Comparison of ENCODE assay signal across 8 cellular contexts in genomic region chr1:243343970-243344749, GRCh38.
DNase-seq lines count a peak whose midpoint lies in the region; ATAC-seq and TF ChIP-seq lines count a peak whose summit lies in the region.

No MANE protein-coding gene starts in this region.

- peak; percentile 45 for DNase-seq in DMS114 treated with DMSO at 0.1 percent for 48 hours (lab: John Stamatoyannopoulos, UW; ENCODE audit: unreplicated experiment)
- peak; percentile 42 for DNase-seq in H4 (ENCODE audit: low spot score)
- DNase-seq in NCI-H1417 treated with DMSO at 0.1 percent for 48 hours (lab: John Stamatoyannopoulos, UW) = peak; percentile 31
- DNase-seq in SKM-1 treated with dmso at 0.1 percent for 144 hours (lab: John Stamatoyannopoulos, UW; ENCODE audit: unreplicated experiment) = peak; percentile 82
- DNase-seq in fibroblast of villous mesenchyme (ENCODE audit: low read depth) = peak; percentile 48
- peak; percentile 45 for DNase-seq in retina
- no peak for DNase-seq in activated gamma-delta T cell (lab: John Stamatoyannopoulos, UW)

- H3K4me3 ChIP-seq in fibroblast of villous mesenchyme (ENCODE audit: low read depth, low read length) = no peak overlapping the region

- peak; percentile 61 for TF ChIP-seq CTCF in fibroblast of villous mesenchyme (IDR thresholded peaks at IDR 0.05; ENCODE audit: insufficient read depth, low read depth, low read length)

- ATAC-seq in GM19452 (IDR thresholded peaks at IDR 0.05; ENCODE audit: unreplicated experiment) = no peak
